12 cellular contexts compared by ENCODE assay signal in genomic region chr17:50063516-50064252, GRCh38. TPM values are rescaled to one million over a fixed set of nuclear protein-coding genes. Genes with fewer than 3 reads are reported as not detected.
DNase-seq lines count a peak whose midpoint lies in the region; ATAC-seq, FAIRE-seq and TF ChIP-seq lines count a peak whose summit lies in the region.
"Had no signal": no experiment of that assay in that cellular context is flagged by ENCODE, and none has a peak within 500 bp of the region (broad histone marks: within the 10 kb centered on the region; RNA-seq: fewer than 3 reads in every experiment).

No MANE protein-coding gene starts in this region.

- 98% methylated on average over 5 of the region's 8 CpGs for WGBS in esophagus muscularis mucosa

- H3K27ac ChIP-seq in esophagus muscularis mucosa (replicated peaks in 1 of 4) = peak overlapping the region; percentile 91 to 97 (median 95)
- H3K27ac ChIP-seq in rectal smooth muscle tissue (ENCODE audit: low read depth, low read length) = peak overlapping the region; percentile 86
- H3K27ac ChIP-seq: BLaER1 treated with 17β-estradiol and CSF1 and Interleukin-3, amounts not matched to agents 10 nM and 100 nM had no signal

- H3K27me3 ChIP-seq in esophagus muscularis mucosa = no peaks in the 10 kb centered on the region
- no peaks in the 10 kb centered on the region for H3K27me3 ChIP-seq in rectal smooth muscle tissue (ENCODE audit: control insufficient read depth, insufficient read depth, low read length)

- TF ChIP-seq POLR2A in esophagus muscularis mucosa (IDR thresholded peaks at IDR 0.05; ENCODE audit: low read depth) = no peak

- intact Hi-C loops in esophagus muscularis mucosa (cut with DNase I) = no loop called here

- in situ Hi-C loops in ACHN (cut with HindIII; ENCODE audit: low pct_ligation_motif_present, low pct_unique_long_range_greater_than_20kb, low sequenced_read_pairs) = no loop called here

- FAIRE-seq in RCC 7860 (lab: Jason Lieb, UNC) = peak; percentile 74

- no peak for ATAC-seq in GM19351 (IDR thresholded peaks at IDR 0.05; ENCODE audit: unreplicated experiment)

- DNase-seq in ACHN (peak; percentile 57), RCC 7860 (ENCODE audit: low spot score) (peak; percentile 84), esophagus muscularis mucosa (ENCODE audit: extremely low spot score) (no peak), ecto neural progenitor cell (ENCODE audit: low spot score) (no peak), HUDEP-2 (lab: John Stamatoyannopoulos, UW; ENCODE audit: unreplicated experiment in 76 of 76) (no peak)
- DNase-seq in activated effector memory CD4-positive, alpha-beta T cell treated with Interleukin-2 at 50 U/mL for 16 hours = no peak
- DNase-seq: activated CD8-positive, alpha-beta memory T cell treated with anti-CD3 and anti-CD28 coated beads, Interleukin-2, amount 50 U/mL, for 4 hours; KG1; NCI-H526 had no signal

- no peak overlapping the region for H3K4me3 ChIP-seq in esophagus muscularis mucosa
- no peak overlapping the region for H3K4me3 ChIP-seq in rectal smooth muscle tissue (ENCODE audit: low read length)
- H3K4me3 ChIP-seq: BLaER1 treated with 17β-estradiol and CSF1 and Interleukin-3, amounts not matched to agents 10 nM and 100 nM had no signal

- H3K4me1 ChIP-seq in esophagus muscularis mucosa (peaks cover 71 to 78% (median 75%) of the 10 kb centered on the region in 4 donors), rectal smooth muscle tissue (ENCODE audit: control insufficient read depth, insufficient read depth, low read length) (peaks cover 54% of the 10 kb centered on the region)

- H3K36me3 ChIP-seq in esophagus muscularis mucosa (peaks cover 0 to 19% (median 8%) of the 10 kb centered on the region in 4 donors), rectal smooth muscle tissue (ENCODE audit: control insufficient read depth, insufficient read depth, low read length) (peaks cover 5% of the 10 kb centered on the region)
- H3K36me3 ChIP-seq: BLaER1 treated with 17β-estradiol and CSF1 and Interleukin-3, amounts not matched to agents 10 nM and 100 nM had no signal

- H3K9me3 ChIP-seq in esophagus muscularis mucosa = no peaks in the 10 kb centered on the region
- H3K9me3 ChIP-seq: BLaER1 treated with 17β-estradiol and CSF1 and Interleukin-3, amounts not matched to agents 10 nM and 100 nM had no signal

- TF ChIP-seq EP300 in esophagus muscularis mucosa (IDR thresholded peaks at IDR 0.05) = no peak

- no peak overlapping the region for H3K9ac ChIP-seq in rectal smooth muscle tissue (ENCODE audit: low read length)

- no peak for TF ChIP-seq CTCF in esophagus muscularis mucosa (IDR thresholded peaks at IDR 0.05)

RNA-seq across cellular contexts. Expression of gene ITGA3, which starts 7.8 kb away (rescaled TPM):
- total RNA-seq in esophagus muscularis mucosa = 10 to 100 TPM; 38.9 to 96.7 (median 58.6) TPM

RNA-seq across cellular contexts. Expression of gene PDK2, which starts 31.5 kb away (rescaled TPM):
- total RNA-seq in esophagus muscularis mucosa = 100 to 1,000 TPM in 1 of 4 donors, 10 to 100 TPM in 3; 31.6 to 118 (median 61.4) TPM

Comparison
In these comparisons a context has a peak if more than half of its experiments do, and no peak if none do; other contexts are left out.
1. DNase-seq: peak in ACHN (single experiment) and RCC 7860 (single experiment); none in esophagus muscularis mucosa (single experiment), activated effector memory CD4-positive, alpha-beta T cell treated with Interleukin-2 at 50 U/mL for 16 hours (single experiment), ecto neural progenitor cell (single experiment) and HUDEP-2 (0 of 76).